18 cellular contexts compared by ENCODE assay signal in the genomic region with DNA sequence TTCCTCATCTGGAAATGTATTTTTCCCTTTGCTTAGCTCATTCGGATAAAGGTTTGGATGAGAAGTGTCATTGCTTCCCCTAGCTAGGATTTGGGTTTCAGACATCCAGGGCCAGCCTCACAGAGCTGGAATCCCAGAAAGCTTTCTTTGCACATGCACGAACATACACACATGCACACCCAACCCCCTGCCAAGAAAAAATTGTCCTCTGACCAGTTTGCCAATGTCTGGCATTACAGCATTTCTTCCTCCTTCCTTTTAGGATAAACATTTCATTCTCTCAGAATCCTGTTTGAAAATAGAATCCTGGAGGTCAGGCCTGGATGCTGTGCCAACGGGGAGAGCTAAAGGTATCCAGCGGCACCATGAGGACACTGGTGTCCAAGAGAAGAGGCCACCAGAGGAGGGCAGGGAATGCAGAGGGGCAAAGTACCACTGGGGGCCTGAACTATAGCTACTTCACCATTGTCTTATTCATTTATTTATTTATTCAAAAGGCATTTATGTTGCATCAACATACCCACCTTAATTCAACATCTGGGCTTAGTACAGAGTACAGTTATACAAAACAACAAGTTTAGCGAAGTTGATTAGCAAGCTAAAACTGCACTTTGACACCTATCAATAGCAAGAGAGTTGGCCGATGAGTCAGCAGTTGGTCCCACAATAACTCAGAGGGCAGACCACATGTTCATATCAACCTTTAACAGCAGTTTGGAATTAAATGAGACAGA.
DNase-seq lines count a peak whose midpoint lies in the region; ATAC-seq lines count a peak whose summit lies in the region.
"Had no signal": no experiment of that assay in that cellular context is flagged by ENCODE, and none has a peak within 500 bp of the region (broad histone marks: within the 10 kb centered on the region; RNA-seq: fewer than 3 reads in every experiment).

No MANE protein-coding gene starts in this region.

- CTCF ChIA-PET in activated CD4-positive, alpha-beta memory T cell treated with anti-CD3 and anti-CD28 coated beads, Interleukin-2, amount 10 ng/mL, durations not matched to agents 7 days and 5 days (lab: Charles Lee): interaction anchor here (1.4 to 1.8 kb wide), 2 partner anchors 9 to 33 kb away, joined by 4 to 8 read pairs; no protein-coding TSS in a partner anchor

- ATAC-seq in aorta (ENCODE audit: low FRiP score): peak; percentile 15

- WGBS in aorta, 2 donors: 45 to 46% methylated on average over 6 of the region's 6 CpGs

- no peak overlapping the region for H3K27ac ChIP-seq in aorta (ENCODE audit: low read depth in 1 of 2, low read length in 2 of 2)
- H3K27ac ChIP-seq: parathyroid adenoma, spleen had no signal

- H3K9me3 Mint-ChIP-seq in activated CD4-positive, alpha-beta memory T cell treated with anti-CD3 and anti-CD28 coated beads, Interleukin-2, amount 10 ng/mL, durations not matched to agents 7 days and 5 days: peaks cover 2% of the 10 kb centered on the region

- H3K4me1 Mint-ChIP-seq in activated CD4-positive, alpha-beta memory T cell treated with anti-CD3 and anti-CD28 coated beads, Interleukin-2, amount 10 ng/mL, durations not matched to agents 7 days and 5 days: peaks cover 31% of the 10 kb centered on the region

- no peaks in the 10 kb centered on the region for H3K27me3 ChIP-seq in aorta (ENCODE audit: control insufficient read depth in 1 of 2, insufficient read depth in 2 of 2, low read length in 1 of 2)

- H3K4me1 ChIP-seq in aorta (ENCODE audit: control insufficient read depth in 1 of 2, insufficient read depth in 2 of 2, low read length in 2 of 2): no peaks in the 10 kb centered on the region
- H3K4me1 ChIP-seq: parathyroid adenoma, spleen had no signal

- peaks cover under 1% of the 10 kb centered on the region for H3K9me3 ChIP-seq in aorta (ENCODE audit: control insufficient read depth, low read length)

- no peak overlapping the region for H3K4me3 Mint-ChIP-seq in activated CD4-positive, alpha-beta memory T cell treated with anti-CD3 and anti-CD28 coated beads, Interleukin-2, amount 10 ng/mL, durations not matched to agents 7 days and 5 days
- H3K4me3 Mint-ChIP-seq: activated B cell treated with CpG ODN at 0.5 μM for 24 hours had no signal

- no peak overlapping the region for H3K4me3 ChIP-seq in aorta (ENCODE audit: low read length in 2 of 2)
- H3K4me3 ChIP-seq: spleen had no signal

- intact Hi-C loops in aorta (cut with DNase I): no loop called here

- H3K27ac Mint-ChIP-seq in activated CD4-positive, alpha-beta memory T cell treated with anti-CD3 and anti-CD28 coated beads, Interleukin-2, amount 10 ng/mL, durations not matched to agents 7 days and 5 days: no peak overlapping the region
- H3K27ac Mint-ChIP-seq: activated B cell treated with CpG ODN at 0.5 μM for 24 hours had no signal

- H3K36me3 Mint-ChIP-seq in activated CD4-positive, alpha-beta memory T cell treated with anti-CD3 and anti-CD28 coated beads, Interleukin-2, amount 10 ng/mL, durations not matched to agents 7 days and 5 days (ENCODE audit: low read depth): peaks cover 6% of the 10 kb centered on the region

- no peaks in the 10 kb centered on the region for H3K36me3 ChIP-seq in aorta (ENCODE audit: control insufficient read depth in 1 of 2, insufficient read depth in 2 of 2, low read length in 1 of 2)
- H3K36me3 ChIP-seq: spleen had no signal

- POLR2A ChIA-PET in activated CD4-positive, alpha-beta memory T cell treated with anti-CD3 and anti-CD28 coated beads, Interleukin-2, amount 10 ng/mL, durations not matched to agents 7 days and 5 days (lab: Charles Lee): interaction anchor here (2.1 kb wide), 1 partner anchor 99 kb away, joined by 14 read pairs; no protein-coding TSS in a partner anchor

- peak; percentile 29 for DNase-seq in stimulated activated CD4-positive, alpha-beta T cell treated with anti-CD3 and anti-CD28 coated beads, Interleukin-1b, Interleukin-23, amount 100 ng/mL, for 48 hours
- DNase-seq in stimulated activated CD4-positive, alpha-beta T cell treated with anti-CD3 and anti-CD28 coated beads, Interleukin-4, amount 100 ng/mL, for 4 hours: no peak
- DNase-seq in activated CD4-positive, alpha-beta memory T cell treated with anti-CD3 and anti-CD28 coated beads, Interleukin-2, amount 10 ng/mL, durations not matched to agents 7 days and 5 days: peak; percentile 40
- DNase-seq in mucosa of gallbladder (ENCODE audit: low spot score) (peak; percentile 28), aorta (no peak), glomerular visceral epithelial cell (ENCODE audit: extremely low spot score) (no peak), NCI-H128 (lab: John Stamatoyannopoulos, UW; ENCODE audit: unreplicated experiment) (no peak)
- DNase-seq in NK-92 treated with Interleukin-12 subunit alpha and Interleukin-12 subunit beta, amount 100 ng/mL, for 24 hours (lab: John Stamatoyannopoulos, UW): no peak
- DNase-seq: activated B cell treated with CpG ODN at 0.5 μM for 24 hours; activated T-cell treated with anti-CD3 and anti-CD28 coated beads, Interleukin-2, amount 50 U/mL, for 1 hour; amygdala; cerebellar nuclear complex; H7; Kasumi-1; NCI-H1694 treated with DMSO at 0.1 percent for 48 hours; NCI-H226; spleen had no signal

- H3K27me3 Mint-ChIP-seq in activated CD4-positive, alpha-beta memory T cell treated with anti-CD3 and anti-CD28 coated beads, Interleukin-2, amount 10 ng/mL, durations not matched to agents 7 days and 5 days: peaks cover 6% of the 10 kb centered on the region

Comparison
In these comparisons a context has a peak if more than half of its experiments do, and no peak if none do; other contexts are left out.
1. DNase-seq: peak in stimulated activated CD4-positive, alpha-beta T cell treated with anti-CD3 and anti-CD28 coated beads, Interleukin-1b, Interleukin-23, amount 100 ng/mL, for 48 hours (single experiment), activated CD4-positive, alpha-beta memory T cell treated with anti-CD3 and anti-CD28 coated beads, Interleukin-2, amount 10 ng/mL, durations not matched to agents 7 days and 5 days (single experiment) and mucosa of gallbladder (single experiment); none in stimulated activated CD4-positive, alpha-beta T cell treated with anti-CD3 and anti-CD28 coated beads, Interleukin-4, amount 100 ng/mL, for 4 hours (0 of 2), aorta (0 of 2), glomerular visceral epithelial cell (single experiment), NCI-H128 (single experiment) and NK-92 treated with Interleukin-12 subunit alpha and Interleukin-12 subunit beta, amount 100 ng/mL, for 24 hours (single experiment).